20 cellular contexts compared by ENCODE assay signal in the genomic region with DNA sequence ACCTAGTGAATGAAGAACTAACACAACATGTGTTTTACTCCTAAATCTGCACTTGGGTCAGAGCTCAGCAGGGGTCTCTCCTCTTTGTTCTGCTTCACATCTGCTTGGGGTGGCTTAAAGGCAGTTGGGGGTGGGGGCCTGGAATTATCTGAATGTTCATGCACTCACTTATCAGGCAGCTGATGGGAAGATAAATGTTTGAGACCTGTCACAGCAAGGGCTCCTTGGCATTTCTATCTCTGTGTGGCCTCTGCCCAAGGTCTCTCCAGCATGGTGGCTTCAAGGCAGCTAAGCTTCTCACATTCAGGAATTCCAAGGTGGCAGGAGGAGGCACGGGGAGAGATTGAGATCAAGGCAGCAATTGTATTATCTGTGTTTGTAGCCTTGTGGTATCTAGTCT. TPM values are rescaled to one million over a fixed set of nuclear protein-coding genes. Genes with fewer than 3 reads are reported as not detected.
DNase-seq lines count a peak whose midpoint lies in the region; ATAC-seq, FAIRE-seq and TF ChIP-seq lines count a peak whose summit lies in the region.
"Had no signal": no experiment of that assay in that cellular context is flagged by ENCODE, and none has a peak within 500 bp of the region (broad histone marks: within the 10 kb centered on the region; RNA-seq: fewer than 3 reads in every experiment).

No MANE protein-coding gene starts in this region.

- H4K20me1 ChIP-seq in astrocyte (ENCODE audit: insufficient read depth, low read length) (no peaks in the 10 kb centered on the region), keratinocyte (ENCODE audit: control insufficient read depth, extremely low read depth, insufficient read depth, low read length) (no peaks in the 10 kb centered on the region)

- H3K4me3 Mint-ChIP-seq in HFFc6: peak overlapping the region; percentile 68; the same call in 1 of the 2 replicates
- H3K4me3 Mint-ChIP-seq in astrocyte (ENCODE audit: unreplicated experiment): peak overlapping the region; percentile 17
- no peak overlapping the region for H3K4me3 Mint-ChIP-seq in activated naive CD4-positive, alpha-beta T cell treated with anti-CD3 and anti-CD28 coated beads for 36 hours

- H3K4me1 ChIP-seq in astrocyte (ENCODE audit: insufficient read depth, low read length): peaks cover 10% of the 10 kb centered on the region
- H3K4me1 ChIP-seq in keratinocyte (ENCODE audit: control insufficient read depth, extremely low read depth, insufficient read depth, low read length): peaks cover 32% of the 10 kb centered on the region
- peaks cover 1 to 4% of the 10 kb centered on the region in 2 donors for H3K4me1 ChIP-seq in neuronal stem cell (ENCODE audit: control insufficient read depth in 2 of 2, insufficient read depth in 1 of 2, low read depth in 1 of 2, low read length in 2 of 2)
- H3K4me1 ChIP-seq: BE2C, HAP-1 had no signal

- FAIRE-seq in astrocyte (lab: Jason Lieb, UNC): no peak
- no peak for FAIRE-seq in keratinocyte (lab: Jason Lieb, UNC)
- FAIRE-seq: A204.1, RCC 7860 had no signal

- H3K27ac ChIP-seq in astrocyte (ENCODE audit: low read depth, low read length): no peak overlapping the region
- peak overlapping the region; percentile 93 for H3K27ac ChIP-seq in keratinocyte (ENCODE audit: control insufficient read depth, insufficient read depth, low read length)
- no peak overlapping the region for H3K27ac ChIP-seq in neuronal stem cell (replicated peaks; ENCODE audit: low read length)
- H3K27ac ChIP-seq: SJSA1 had no signal

- 0 out of 2 replicates have a peak, but pooled peaks cover 4% of the 10 kb centered on the region for H3K9me3 Mint-ChIP-seq in HFFc6
- no peaks in the 10 kb centered on the region for H3K9me3 Mint-ChIP-seq in astrocyte (ENCODE audit: unreplicated experiment)
- peaks cover 2% of the 10 kb centered on the region for H3K9me3 Mint-ChIP-seq in activated naive CD4-positive, alpha-beta T cell treated with anti-CD3 and anti-CD28 coated beads for 36 hours

- WGBS in neuronal stem cell (ENCODE audit: extremely low coverage in 2 of 2, insufficient read length in 2 of 2, insufficient replicate concordance in 1 of 2), 2 donors: no CpG with 5 or more reads among the region's 1 CpG

- H2BK12ac ChIP-seq in neuronal stem cell (ENCODE audit: low read length): no peak overlapping the region

- H3K4me3 ChIP-seq in astrocyte (ENCODE audit: insufficient read depth, low read depth, low read length) (no peak overlapping the region), keratinocyte (ENCODE audit: control insufficient read depth in 2 of 3, extremely low read depth in 1 of 3, insufficient read depth in 2 of 3, low read depth in 1 of 3, low read length in 3 of 3) (no peak overlapping the region), neuronal stem cell (ENCODE audit: low read length in 2 of 2) (no peak overlapping the region)
- H3K4me3 ChIP-seq: HAP-1, SJSA1 had no signal

- H3K9me1 ChIP-seq in keratinocyte (ENCODE audit: control insufficient read depth, extremely low read depth, insufficient read depth, low read length): no peaks in the 10 kb centered on the region

- peaks cover 66% of the 10 kb centered on the region for H3K4me1 Mint-ChIP-seq in HFFc6 (ENCODE audit: low read depth)
- H3K4me1 Mint-ChIP-seq in astrocyte (ENCODE audit: low read depth, unreplicated experiment): peaks cover 24% of the 10 kb centered on the region
- H3K4me1 Mint-ChIP-seq in activated naive CD4-positive, alpha-beta T cell treated with anti-CD3 and anti-CD28 coated beads for 36 hours (ENCODE audit: low read depth): peaks cover 4% of the 10 kb centered on the region

- H3K4me2 ChIP-seq in astrocyte (ENCODE audit: low read length) (no peak overlapping the region), keratinocyte (ENCODE audit: control insufficient read depth, extremely low read depth, insufficient read depth, low read depth, low read length) (no peak overlapping the region), neuronal stem cell (ENCODE audit: insufficient read depth, low read length, poor library complexity, severe bottlenecking) (no peak overlapping the region)

- no peak overlapping the region for H3K4ac ChIP-seq in neuronal stem cell (ENCODE audit: low read length)

- H2BK120ac ChIP-seq in neuronal stem cell (ENCODE audit: low read depth, low read length): no peak overlapping the region

- no peaks in the 10 kb centered on the region for H3K27me3 Mint-ChIP-seq in HFFc6 (ENCODE audit: insufficient read depth)
- H3K27me3 Mint-ChIP-seq in astrocyte (ENCODE audit: low read depth, unreplicated experiment): no peaks in the 10 kb centered on the region
- H3K27me3 Mint-ChIP-seq in activated naive CD4-positive, alpha-beta T cell treated with anti-CD3 and anti-CD28 coated beads for 36 hours (ENCODE audit: low read depth): peaks cover 35% of the 10 kb centered on the region

- no peak overlapping the region for H3K14ac ChIP-seq in neuronal stem cell (ENCODE audit: low read length)

- H3K79me1 ChIP-seq in neuronal stem cell (ENCODE audit: low read depth, low read length): peaks cover 2% of the 10 kb centered on the region

- H3K27me3 ChIP-seq in astrocyte (ENCODE audit: insufficient read depth, low read length): no peaks in the 10 kb centered on the region
- H3K27me3 ChIP-seq in keratinocyte (ENCODE audit: control insufficient read depth, extremely low read depth, insufficient read depth, low read length): no peaks in the 10 kb centered on the region
- no peaks in the 10 kb centered on the region for H3K27me3 ChIP-seq in neuronal stem cell (ENCODE audit: control insufficient read depth in 3 of 3, insufficient read depth in 3 of 3, low read depth in 1 of 3, low read length in 3 of 3)
- H3K27me3 ChIP-seq: SJSA1 had no signal

- ATAC-seq in SK-N-SH treated with all-trans-retinoic acid at 6 μM for 48 hours: no peak
- ATAC-seq: Right ventricle myocardium inferior had no signal

- no peak overlapping the region for H4K91ac ChIP-seq in neuronal stem cell (ENCODE audit: low read depth, low read length, poor library complexity)

- DNase-seq in ELF-1 (ENCODE audit: low read depth, low spot score): peak; percentile 46
- DNase-seq in HFFc6: no peak
- no peak for DNase-seq in astrocyte (ENCODE audit: low read depth)
- no peak for DNase-seq in keratinocyte (ENCODE audit: low read depth, low spot score)
- DNase-seq in HEK293T (ENCODE audit: extremely low spot score): no peak
- DNase-seq in neuronal stem cell (ENCODE audit: low spot score): no peak
- no peak for DNase-seq in activated naive CD4-positive, alpha-beta T cell treated with anti-CD3 and anti-CD28 coated beads for 36 hours
- DNase-seq: BE2C, DMS79, Kasumi-1, NCI-H1417, NCI-H187, NCI-H69 had no signal

- TF ChIP-seq CTCF in HFFc6 (IDR thresholded peaks at IDR 0.05): no peak
- no peak for TF ChIP-seq CTCF in astrocyte (IDR thresholded peaks at IDR 0.05; ENCODE audit: insufficient read depth, low read depth, low read length)
- no peak for TF ChIP-seq CTCF in keratinocyte (optimal IDR thresholded peaks at IDR 0.05 in 1 of 3, IDR thresholded peaks at IDR 0.05 in 1 of 3, conservative IDR thresholded peaks at IDR 0.05 in 1 of 3; ENCODE audit: extremely low read depth in 1 of 3, insufficient read depth in 2 of 3, low read length in 3 of 3)

- no peak overlapping the region for H3K23ac ChIP-seq in neuronal stem cell (ENCODE audit: low read depth, low read length, poor library complexity)

- H3K27ac Mint-ChIP-seq in HFFc6 (peak overlapping the region; percentile 92), astrocyte (ENCODE audit: unreplicated experiment) (no peak overlapping the region)
- H3K27ac Mint-ChIP-seq in activated naive CD4-positive, alpha-beta T cell treated with anti-CD3 and anti-CD28 coated beads for 36 hours: no peak overlapping the region

- CTCF ChIA-PET in HEK293T (lab: Yijun Ruan, JAX): no interaction called here
- CTCF ChIA-PET in activated naive CD4-positive, alpha-beta T cell treated with anti-CD3 and anti-CD28 coated beads for 36 hours (lab: Charles Lee): no interaction called here

- H3K36me3 ChIP-seq in astrocyte (ENCODE audit: insufficient read depth, low read length): no peaks in the 10 kb centered on the region
- H3K36me3 ChIP-seq in keratinocyte (ENCODE audit: control insufficient read depth in 2 of 2, extremely low read depth in 1 of 2, insufficient read depth in 2 of 2, low read length in 2 of 2): no peaks in the 10 kb centered on the region
- no peaks in the 10 kb centered on the region for H3K36me3 ChIP-seq in neuronal stem cell (replicated peaks in 1 of 2; ENCODE audit: control insufficient read depth in 2 of 2, insufficient read depth in 2 of 2, low read length in 2 of 2)
- H3K36me3 ChIP-seq: BE2C, HAP-1 had no signal

- H3K79me2 ChIP-seq in astrocyte (ENCODE audit: insufficient read depth, low read length) (peaks cover 5% of the 10 kb centered on the region), keratinocyte (ENCODE audit: control insufficient read depth, insufficient read depth, low read length) (peaks cover 53% of the 10 kb centered on the region)

- intact Hi-C loops in activated naive CD4-positive, alpha-beta T cell treated with anti-CD3 and anti-CD28 coated beads for 36 hours (cut with micrococcal nuclease): no loop called here

- no peak overlapping the region for H3K9ac ChIP-seq in astrocyte (ENCODE audit: low read length)
- no peak overlapping the region for H3K9ac ChIP-seq in keratinocyte (ENCODE audit: control insufficient read depth, extremely low read depth, insufficient read depth, low read length)
- no peak overlapping the region for H3K9ac ChIP-seq in neuronal stem cell (ENCODE audit: low read depth, low read length, poor library complexity)

- H2BK15ac ChIP-seq in neuronal stem cell (ENCODE audit: low read length): no peak overlapping the region

- peaks cover 30% of the 10 kb centered on the region for H3K36me3 Mint-ChIP-seq in HFFc6 (ENCODE audit: low read depth)
- H3K36me3 Mint-ChIP-seq in astrocyte (ENCODE audit: low read depth, unreplicated experiment): no peaks in the 10 kb centered on the region
- H3K36me3 Mint-ChIP-seq in activated naive CD4-positive, alpha-beta T cell treated with anti-CD3 and anti-CD28 coated beads for 36 hours (ENCODE audit: low read depth): no peaks in the 10 kb centered on the region

- no peak overlapping the region for H4K8ac ChIP-seq in neuronal stem cell (ENCODE audit: low read depth, low read length)

- POLR2A ChIA-PET in HEK293T (lab: Yijun Ruan, JAX): no interaction called here

- no peak overlapping the region for H2AK5ac ChIP-seq in neuronal stem cell (ENCODE audit: low read depth, low read length)

- no peak overlapping the region for H2BK5ac ChIP-seq in neuronal stem cell (ENCODE audit: low read length)

- dilution Hi-C loops in keratinocyte (cut with MboI; ENCODE audit: extremely low pct_ligation_motif_present, low sequenced_read_pairs): no loop called here

- H3K9me3 ChIP-seq in astrocyte (ENCODE audit: insufficient read depth, low read depth, low read length) (no peaks in the 10 kb centered on the region), keratinocyte (ENCODE audit: control insufficient read depth, low read depth, low read length) (no peaks in the 10 kb centered on the region), neuronal stem cell (replicated peaks in 1 of 2; ENCODE audit: control insufficient read depth in 2 of 2, insufficient read depth in 1 of 2, low read depth in 1 of 2, low read length in 2 of 2) (peaks cover 0 to 5% of the 10 kb centered on the region in 2 donors)
- H3K9me3 ChIP-seq: BE2C, HAP-1 had no signal

- no peak overlapping the region for H3K18ac ChIP-seq in neuronal stem cell (ENCODE audit: low read length)

- H2AFZ ChIP-seq in astrocyte (ENCODE audit: low read depth, low read length) (no peak overlapping the region), keratinocyte (ENCODE audit: control insufficient read depth, low read length) (no peak overlapping the region), neuronal stem cell (ENCODE audit: low read length) (no peak overlapping the region)

RNA-seq across cellular contexts. Expression of a gene that starts 6.4 kb away (rescaled TPM):
- total RNA-seq in HFFc6 (2021; fragmentation: NEBNext Ultra II Directional; extraction: Animal tissue kit (Norgen Biotek cat#: 25700)): 100 to 1,000 TPM in 5 of 6 experiments, 10 to 100 TPM in 1; 83.8 to 170 (median 167) TPM
- 199 and 214 TPM in 2 replicates for total RNA-seq in astrocyte
- polyA plus RNA-seq in keratinocyte: 64.8 to 122 TPM (median 81.0 TPM) in 3 replicates
- 7.8 TPM for polyA plus RNA-seq in keratinocyte (2011; ENCODE audit: low read depth)
- 59.5 and 111 TPM in 2 replicates for polyA plus RNA-seq in keratinocyte (2011; cell fraction: cytosol; rRNA removed)
- polyA plus RNA-seq in keratinocyte (2011; cell fraction: nucleus; rRNA removed): 150 and 155 TPM in 2 replicates
- 15.2 and 97.6 TPM in 2 replicates for polyA plus RNA-seq in keratinocyte (2012; ENCODE audit: low replicate concordance)
- 40.2 to 165 TPM (median 59.4 TPM) in 3 replicates for polyA minus RNA-seq in keratinocyte
- 152 TPM for polyA minus RNA-seq in keratinocyte (2011; cell fraction: cytosol; rRNA and poly(A)+ RNA removed)
- polyA minus RNA-seq in keratinocyte (2011; cell fraction: nucleus; rRNA and poly(A)+ RNA removed): 169 and 356 TPM in 2 replicates
- 240 TPM for polyA plus RNA-seq in neuronal stem cell (2013, experiment 1 of 2)
- polyA plus RNA-seq in neuronal stem cell (2013, experiment 2 of 2): 242 TPM
- not detected for total RNA-seq in activated naive CD4-positive, alpha-beta T cell treated with anti-CD3 and anti-CD28 coated beads for 36 hours
- total RNA-seq: NCI-H460, Right ventricle myocardium inferior had no signal

Comparison
In these comparisons a context has a peak if more than half of its experiments do, and no peak if none do; other contexts are left out.
1. RNA of a gene that starts 6.4 kb away (total RNA-seq): 199 to 214 TPM in astrocyte and 83.8 to 170 TPM in HFFc6; not detected in activated naive CD4-positive, alpha-beta T cell treated with anti-CD3 and anti-CD28 coated beads for 36 hours; every median in the first group is over 10 times any median in the second.